1 cellular context compared by ENCODE assay signal in the genomic region with DNA sequence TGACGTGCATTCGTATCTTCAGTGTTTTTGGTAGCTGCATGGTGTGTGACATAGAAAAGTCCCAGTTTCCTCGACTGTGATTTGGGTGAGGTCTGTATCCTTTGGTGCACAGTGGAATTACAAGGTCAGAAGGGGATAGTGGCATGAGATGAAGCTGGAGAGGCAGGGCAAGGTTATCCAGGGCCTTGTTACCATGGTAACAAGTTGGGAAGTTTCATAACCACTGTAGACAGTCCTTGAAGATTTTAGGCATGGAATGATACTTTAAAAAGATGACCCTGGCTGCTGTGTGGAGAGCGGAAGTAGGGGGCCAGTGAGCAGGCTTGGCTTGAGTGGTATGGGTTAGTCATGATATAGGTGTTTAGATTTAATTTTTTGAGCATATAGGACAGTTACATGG.
TF ChIP-seq lines count a peak whose summit lies in the region.

No MANE protein-coding gene starts in this region.

TF ChIP-seq in liver, 16 proteins besides CTCF, POLR2A, EP300 and RAD21 (continued from another document):
- TF ChIP-seq, protein P1, sequence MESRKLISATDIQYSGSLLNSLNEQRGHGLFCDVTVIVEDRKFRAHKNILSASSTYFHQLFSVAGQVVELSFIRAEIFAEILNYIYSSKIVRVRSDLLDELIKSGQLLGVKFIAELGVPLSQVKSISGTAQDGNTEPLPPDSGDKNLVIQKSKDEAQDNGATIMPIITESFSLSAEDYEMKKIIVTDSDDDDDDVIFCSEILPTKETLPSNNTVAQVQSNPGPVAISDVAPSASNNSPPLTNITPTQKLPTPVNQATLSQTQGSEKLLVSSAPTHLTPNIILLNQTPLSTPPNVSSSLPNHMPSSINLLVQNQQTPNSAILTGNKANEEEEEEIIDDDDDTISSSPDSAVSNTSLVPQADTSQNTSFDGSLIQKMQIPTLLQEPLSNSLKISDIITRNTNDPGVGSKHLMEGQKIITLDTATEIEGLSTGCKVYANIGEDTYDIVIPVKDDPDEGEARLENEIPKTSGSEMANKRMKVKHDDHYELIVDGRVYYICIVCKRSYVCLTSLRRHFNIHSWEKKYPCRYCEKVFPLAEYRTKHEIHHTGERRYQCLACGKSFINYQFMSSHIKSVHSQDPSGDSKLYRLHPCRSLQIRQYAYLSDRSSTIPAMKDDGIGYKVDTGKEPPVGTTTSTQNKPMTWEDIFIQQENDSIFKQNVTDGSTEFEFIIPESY (IDR thresholded peaks at IDR 0.05), result no peak
- TF ChIP-seq GABPA (IDR thresholded peaks at IDR 0.05 in 1 of 2, conservative IDR thresholded peaks at IDR 0.05 in 1 of 2), result no peak
- TF ChIP-seq, protein P2, sequence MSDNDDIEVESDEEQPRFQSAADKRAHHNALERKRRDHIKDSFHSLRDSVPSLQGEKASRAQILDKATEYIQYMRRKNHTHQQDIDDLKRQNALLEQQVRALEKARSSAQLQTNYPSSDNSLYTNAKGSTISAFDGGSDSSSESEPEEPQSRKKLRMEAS (IDR thresholded peaks at IDR 0.05), result no peak
- no peak for TF ChIP-seq NR2F2 (IDR thresholded peaks at IDR 0.05)
- no peak for TF ChIP-seq RXRA (IDR thresholded peaks at IDR 0.05)
- no peak for TF ChIP-seq FOXA2 (IDR thresholded peaks at IDR 0.05)
- no peak for TF ChIP-seq EGR1 (IDR thresholded peaks at IDR 0.05; ENCODE audit: low read depth in 2 of 2)
- TF ChIP-seq HNF4A (conservative IDR thresholded peaks at IDR 0.05), result no peak
- TF ChIP-seq FOXA1 (IDR thresholded peaks at IDR 0.05), result no peak
- no peak for TF ChIP-seq YY1 (IDR thresholded peaks at IDR 0.05)
- no peak for TF ChIP-seq TAF1 (conservative IDR thresholded peaks at IDR 0.05)
